In the genomic region with DNA sequence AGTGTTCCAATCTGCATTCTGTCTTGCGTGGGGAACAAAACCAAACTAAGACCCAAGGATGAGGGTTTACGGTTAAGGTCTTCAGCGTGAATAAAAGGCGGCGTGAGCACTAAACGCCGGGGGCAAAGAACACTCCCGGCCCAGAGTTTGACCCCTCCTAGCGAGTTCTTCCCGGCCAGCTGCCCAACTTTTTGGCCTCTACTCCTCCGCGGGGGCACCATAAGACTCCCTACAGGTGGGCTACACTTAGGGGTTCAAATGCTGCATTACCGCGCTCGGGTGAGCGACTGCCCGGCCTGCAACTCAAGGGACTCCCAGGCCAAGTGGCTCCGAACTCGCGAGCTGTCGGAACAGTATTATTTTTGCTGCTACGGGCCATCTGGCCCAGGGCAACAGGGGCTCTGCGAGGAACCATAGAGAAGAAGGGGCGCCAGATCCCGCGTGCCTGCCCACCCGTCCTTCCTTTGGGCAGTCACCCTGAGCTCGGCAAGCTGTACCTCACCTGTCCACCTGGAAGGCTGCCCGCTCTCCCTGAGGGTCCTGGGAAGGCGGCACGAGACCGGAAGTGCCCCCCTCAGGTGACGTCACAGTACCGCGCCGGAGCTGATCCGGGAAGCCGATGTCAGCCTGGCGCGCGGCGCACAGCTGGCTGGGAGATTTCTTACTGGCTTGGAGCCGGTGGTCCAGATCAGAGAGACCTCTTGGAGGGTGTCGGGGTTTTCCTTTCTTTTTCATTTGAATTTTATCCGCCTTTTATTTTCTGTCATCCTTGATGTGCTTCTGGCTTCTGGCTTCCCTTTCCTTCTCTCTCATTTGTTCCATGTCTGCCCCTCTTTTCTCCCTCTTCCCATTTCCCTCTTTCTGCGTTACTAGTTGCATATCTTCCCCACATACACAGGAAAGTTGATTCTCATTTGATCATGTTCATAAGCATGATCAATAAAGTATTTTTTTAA, we compare ENCODE assay signal across 8 cellular contexts. TPM values are rescaled to one million over a fixed set of nuclear protein-coding genes. Genes with fewer than 3 reads are reported as not detected.
DNase-seq lines count a peak whose midpoint lies in the region; TF ChIP-seq lines count a peak whose summit lies in the region.

TSS of gene LDAH (minus strand) at position 567 of the 956 bp plus-strand sequence. CDS start 21,638 bp downstream, outside the sequence.

- H3K27me3 Mint-ChIP-seq in H9 (ENCODE audit: low read depth), result peaks cover 32% of the 10 kb centered on the region
- H3K27me3 Mint-ChIP-seq in neural crest cell (ENCODE audit: low read depth), result peaks cover 24% of the 10 kb centered on the region

- H3K79me1 ChIP-seq in H9 (ENCODE audit: insufficient read depth, low read depth, low read length, poor library complexity, severe bottlenecking), result peaks cover under 1% of the 10 kb centered on the region

- TF ChIP-seq EP300 in stomach (IDR thresholded peaks at IDR 0.05), result peak; percentile 78

- peaks cover 5% of the 10 kb centered on the region; the same call in 1 of the 2 replicates for H3K79me2 ChIP-seq in H9 (ENCODE audit: insufficient read depth, low read length)

- no peak within 1 kb of the TSS for H2BK5ac ChIP-seq in H9 (ENCODE audit: insufficient read length, low read length)

- peak within 1 kb of the TSS; percentile 90 for H3K18ac ChIP-seq in H9 (ENCODE audit: insufficient read length, low read depth, low read length)

- TF ChIP-seq CTCF in H9 (conservative IDR thresholded peaks at IDR 0.05) (no peak), foreskin fibroblast (IDR thresholded peaks at IDR 0.05; ENCODE audit: low read depth, low read length) (no peak), neural crest cell (conservative IDR thresholded peaks at IDR 0.05) (no peak), stomach (IDR thresholded peaks at IDR 0.05) (no peak)

- no peak within 1 kb of the TSS for H2AK5ac ChIP-seq in H9 (ENCODE audit: insufficient read length, low read length)

- peaks cover 4% of the 10 kb centered on the region for H3K23me2 ChIP-seq in H9 (ENCODE audit: insufficient read length, low read depth, low read length, poor library complexity, severe bottlenecking)

- H3K56ac ChIP-seq in H9 (ENCODE audit: insufficient read length, low read depth, low read length), result no peak within 1 kb of the TSS

- H3K36me3 ChIP-seq in ES-I3 (ENCODE audit: insufficient read depth, low read length) (no peaks in the 10 kb centered on the region), stomach (no peaks in the 10 kb centered on the region)

- H2BK120ac ChIP-seq in H9 (ENCODE audit: low read depth, low read length, poor library complexity, severe bottlenecking), result peak within 1 kb of the TSS; percentile 74

- peak within 1 kb of the TSS; percentile 81 for H2AFZ ChIP-seq in H9 (ENCODE audit: low read length)

- intact Hi-C loops in stomach (cut with DNase I; ENCODE audit: low total_unique reads), result no loop called here

- peak within 1 kb of the TSS; percentile 10 for H3K27ac ChIP-seq in H9 (ENCODE audit: insufficient read length, low read depth, low read length)
- H3K27ac ChIP-seq in stomach, result peak within 1 kb of the TSS; percentile 90 to 95 (median 93)

- no peaks in the 10 kb centered on the region; a peak in 2 of 7 replicates for H3K36me3 Mint-ChIP-seq in H9 (ENCODE audit: insufficient read depth in 1 of 3, low read depth in 3 of 3)
- H3K36me3 Mint-ChIP-seq in neural crest cell (ENCODE audit: low read depth), result peaks cover 16% of the 10 kb centered on the region

- H3K4me3 Mint-ChIP-seq in H9 (peak within 1 kb of the TSS; percentile 96), neural crest cell (peak within 1 kb of the TSS; percentile 99)

- peak within 1 kb of the TSS; percentile 70 for H3K4me2 ChIP-seq in H9 (ENCODE audit: insufficient read depth, insufficient read length, low read length)

- H3K4me1 Mint-ChIP-seq in H9, result peaks cover 0 to 5% of the 10 kb centered on the region in 2 experiments; a peak in 3 of 4 replicates
- H3K4me1 Mint-ChIP-seq in neural crest cell, result peaks cover 16% of the 10 kb centered on the region

- no peaks in the 10 kb centered on the region for H4K20me1 ChIP-seq in H9 (ENCODE audit: control insufficient read depth, insufficient read depth, insufficient read length)

- H3K9ac ChIP-seq in ES-I3 (ENCODE audit: low read depth, low read length), result peak within 1 kb of the TSS; percentile 99
- H3K9ac ChIP-seq in H9 (ENCODE audit: extremely low read depth, insufficient read length, low read length), result peak within 1 kb of the TSS; percentile 100

- H3K23ac ChIP-seq in H9 (ENCODE audit: insufficient read length, low read depth, low read length), result no peak within 1 kb of the TSS

- H2BK12ac ChIP-seq in H9 (ENCODE audit: insufficient read length, low read depth, low read length), result no peak within 1 kb of the TSS

- H3K9me3 ChIP-seq in ES-I3 (ENCODE audit: control insufficient read depth, insufficient read depth, low read length) (no peaks in the 10 kb centered on the region), H9 (ENCODE audit: control insufficient read depth, low read depth, low read length) (no peaks in the 10 kb centered on the region), stomach (no peaks in the 10 kb centered on the region)

- no peak within 1 kb of the TSS for H4K8ac ChIP-seq in H9 (replicated peaks; ENCODE audit: insufficient read length, low read depth, low read length)

- H3K4me3 ChIP-seq in foreskin fibroblast (ENCODE audit: low read depth in 1 of 2, low read length in 2 of 2) (peak within 1 kb of the TSS; percentile 73 to 99), stomach (peak within 1 kb of the TSS; percentile 58 to 84 (median 74))

- H3K9me3 Mint-ChIP-seq in H9, result no peaks in the 10 kb centered on the region; a peak in 2 of 5 replicates
- no peaks in the 10 kb centered on the region for H3K9me3 Mint-ChIP-seq in neural crest cell

- DNase-seq in H9 (peak; percentile 96), M059J (ENCODE audit: low read depth) (peak; percentile 80), SIG-M5 treated with dmso at 0.1 percent for 504 hours (lab: John Stamatoyannopoulos, UW; ENCODE audit: unreplicated experiment) (peak; percentile 75), activated gamma-delta T cell treated with Interleukin-2 at 50 U/mL for 16 hours (peak; percentile 78), foreskin fibroblast (peak; percentile 82 to 96), neural crest cell (ENCODE audit: low read depth, low spot score) (peak; percentile 86), stomach (peak; percentile 93)

- no peak within 1 kb of the TSS for H2BK20ac ChIP-seq in H9 (ENCODE audit: low read depth, low read length, poor library complexity, severe bottlenecking)

- no peaks in the 10 kb centered on the region for H3K4me1 ChIP-seq in ES-I3 (ENCODE audit: insufficient read depth, low read length)
- H3K4me1 ChIP-seq in H9 (ENCODE audit: insufficient read depth, low read length), result no peaks in the 10 kb centered on the region
- H3K4me1 ChIP-seq in stomach, result peaks cover 0 to 11% (median 3%) of the 10 kb centered on the region in 4 donors

- H3K27ac Mint-ChIP-seq in H9, result peak within 1 kb of the TSS; percentile 41 to 99 (median 98)
- H3K27ac Mint-ChIP-seq in neural crest cell (ENCODE audit: unreplicated experiment), result peak within 1 kb of the TSS; percentile 99

- H4K5ac ChIP-seq in H9 (ENCODE audit: insufficient read length, low read depth, low read length), result peak within 1 kb of the TSS; percentile 57

- peak within 1 kb of the TSS; percentile 68; the same call in 1 of the 2 replicates for H3K4ac ChIP-seq in H9 (ENCODE audit: low read depth, low read length)

- H2BK15ac ChIP-seq in H9 (ENCODE audit: low read depth, low read length), result no peak within 1 kb of the TSS

- peak within 1 kb of the TSS; percentile 84 for H3T11ph ChIP-seq in H9 (ENCODE audit: low read length)

- no CpG with 5 or more reads among the region's 46 CpGs for WGBS in H9 (ENCODE audit: extremely low coverage, insufficient read length, low lambda C conversion rate)
- 0 to 1% (median 1%) methylated on average over 26 to 46 of the region's 46 CpGs for WGBS in stomach, 5 donors

- H3K14ac ChIP-seq in H9 (ENCODE audit: insufficient read depth, low read length), result peak within 1 kb of the TSS; percentile 98

- peak in 1 of 4 donors; percentile 30 for TF ChIP-seq POLR2A in stomach (IDR thresholded peaks at IDR 0.05)

- no peaks in the 10 kb centered on the region for H3K27me3 ChIP-seq in H9 (ENCODE audit: insufficient read depth, low read length)
- H3K27me3 ChIP-seq in stomach, result no peaks in the 10 kb centered on the region

- H4K91ac ChIP-seq in H9 (ENCODE audit: insufficient read length, low read depth, low read length), result no peak within 1 kb of the TSS

RNA-seq across cellular contexts. Expression of gene LDAH, which starts in this region (rescaled TPM):
- total RNA-seq in H9 (2021), result 15.2 and 19.6 TPM in 2 replicates
- total RNA-seq in M059J (2014; rRNA removed; shearing (Covaris generic)), result 16.6 and 18.5 TPM in 2 replicates
- 49.7 and 50.5 TPM in 2 replicates for total RNA-seq in neural crest cell
- total RNA-seq in stomach, result 10 to 100 TPM in 3 of 5 donors, 1 to 10 TPM in 2; 4.1 to 20.0 (median 13.3) TPM
- 1 to 10 TPM; 5.3 to 5.9 (median 5.7) TPM for polyA plus RNA-seq in stomach

Comparison
In these comparisons a context has a peak if more than half of its experiments do, and no peak if none do; other contexts are left out.
1. Peak in every context shown above with its lines: DNase-seq, H3K4me3 ChIP-seq and H3K27ac ChIP-seq.